ENCODE assay signal across 1 cellular context in the genomic region with DNA sequence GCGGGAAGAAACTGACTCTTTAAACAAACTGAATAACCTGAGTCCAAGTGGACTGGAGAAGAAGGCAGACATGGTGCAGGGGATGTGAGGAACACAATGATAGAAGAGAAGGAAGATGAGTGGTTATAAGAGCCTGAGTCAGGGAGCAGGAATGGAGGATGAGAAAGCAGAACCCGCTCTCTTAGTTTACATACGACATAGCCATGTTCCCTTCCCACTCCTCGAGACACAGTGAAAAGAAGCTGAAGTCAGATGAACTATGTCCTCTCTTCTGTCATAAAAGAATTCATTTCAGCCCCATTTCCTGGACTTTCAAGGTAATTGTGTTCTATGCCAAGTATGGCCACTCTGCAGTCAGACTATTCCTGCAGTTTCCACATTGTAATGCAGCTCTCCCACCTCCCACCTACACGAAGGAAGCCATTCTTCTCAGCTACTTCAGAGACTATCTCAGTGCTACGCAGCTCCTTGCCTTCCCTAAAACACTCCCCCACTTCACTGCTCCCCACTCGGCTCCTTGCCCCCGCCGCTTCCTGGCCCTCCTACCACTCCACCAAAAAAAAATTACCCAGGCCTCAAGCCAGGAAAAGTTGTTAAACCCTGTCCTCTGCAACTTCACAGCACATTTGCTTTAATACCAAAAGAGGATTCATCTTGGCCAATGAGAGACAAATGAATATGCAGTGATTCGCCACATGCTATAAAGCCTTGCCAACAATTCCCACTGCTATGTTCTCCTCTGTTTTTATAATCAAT.
TF ChIP-seq lines count a peak whose summit lies in the region.

No MANE protein-coding gene starts in this region.

TF ChIP-seq in GM23338, 12 proteins besides CTCF, POLR2A, EP300 and RAD21 (continued from another document):
- TF ChIP-seq, protein P1, sequence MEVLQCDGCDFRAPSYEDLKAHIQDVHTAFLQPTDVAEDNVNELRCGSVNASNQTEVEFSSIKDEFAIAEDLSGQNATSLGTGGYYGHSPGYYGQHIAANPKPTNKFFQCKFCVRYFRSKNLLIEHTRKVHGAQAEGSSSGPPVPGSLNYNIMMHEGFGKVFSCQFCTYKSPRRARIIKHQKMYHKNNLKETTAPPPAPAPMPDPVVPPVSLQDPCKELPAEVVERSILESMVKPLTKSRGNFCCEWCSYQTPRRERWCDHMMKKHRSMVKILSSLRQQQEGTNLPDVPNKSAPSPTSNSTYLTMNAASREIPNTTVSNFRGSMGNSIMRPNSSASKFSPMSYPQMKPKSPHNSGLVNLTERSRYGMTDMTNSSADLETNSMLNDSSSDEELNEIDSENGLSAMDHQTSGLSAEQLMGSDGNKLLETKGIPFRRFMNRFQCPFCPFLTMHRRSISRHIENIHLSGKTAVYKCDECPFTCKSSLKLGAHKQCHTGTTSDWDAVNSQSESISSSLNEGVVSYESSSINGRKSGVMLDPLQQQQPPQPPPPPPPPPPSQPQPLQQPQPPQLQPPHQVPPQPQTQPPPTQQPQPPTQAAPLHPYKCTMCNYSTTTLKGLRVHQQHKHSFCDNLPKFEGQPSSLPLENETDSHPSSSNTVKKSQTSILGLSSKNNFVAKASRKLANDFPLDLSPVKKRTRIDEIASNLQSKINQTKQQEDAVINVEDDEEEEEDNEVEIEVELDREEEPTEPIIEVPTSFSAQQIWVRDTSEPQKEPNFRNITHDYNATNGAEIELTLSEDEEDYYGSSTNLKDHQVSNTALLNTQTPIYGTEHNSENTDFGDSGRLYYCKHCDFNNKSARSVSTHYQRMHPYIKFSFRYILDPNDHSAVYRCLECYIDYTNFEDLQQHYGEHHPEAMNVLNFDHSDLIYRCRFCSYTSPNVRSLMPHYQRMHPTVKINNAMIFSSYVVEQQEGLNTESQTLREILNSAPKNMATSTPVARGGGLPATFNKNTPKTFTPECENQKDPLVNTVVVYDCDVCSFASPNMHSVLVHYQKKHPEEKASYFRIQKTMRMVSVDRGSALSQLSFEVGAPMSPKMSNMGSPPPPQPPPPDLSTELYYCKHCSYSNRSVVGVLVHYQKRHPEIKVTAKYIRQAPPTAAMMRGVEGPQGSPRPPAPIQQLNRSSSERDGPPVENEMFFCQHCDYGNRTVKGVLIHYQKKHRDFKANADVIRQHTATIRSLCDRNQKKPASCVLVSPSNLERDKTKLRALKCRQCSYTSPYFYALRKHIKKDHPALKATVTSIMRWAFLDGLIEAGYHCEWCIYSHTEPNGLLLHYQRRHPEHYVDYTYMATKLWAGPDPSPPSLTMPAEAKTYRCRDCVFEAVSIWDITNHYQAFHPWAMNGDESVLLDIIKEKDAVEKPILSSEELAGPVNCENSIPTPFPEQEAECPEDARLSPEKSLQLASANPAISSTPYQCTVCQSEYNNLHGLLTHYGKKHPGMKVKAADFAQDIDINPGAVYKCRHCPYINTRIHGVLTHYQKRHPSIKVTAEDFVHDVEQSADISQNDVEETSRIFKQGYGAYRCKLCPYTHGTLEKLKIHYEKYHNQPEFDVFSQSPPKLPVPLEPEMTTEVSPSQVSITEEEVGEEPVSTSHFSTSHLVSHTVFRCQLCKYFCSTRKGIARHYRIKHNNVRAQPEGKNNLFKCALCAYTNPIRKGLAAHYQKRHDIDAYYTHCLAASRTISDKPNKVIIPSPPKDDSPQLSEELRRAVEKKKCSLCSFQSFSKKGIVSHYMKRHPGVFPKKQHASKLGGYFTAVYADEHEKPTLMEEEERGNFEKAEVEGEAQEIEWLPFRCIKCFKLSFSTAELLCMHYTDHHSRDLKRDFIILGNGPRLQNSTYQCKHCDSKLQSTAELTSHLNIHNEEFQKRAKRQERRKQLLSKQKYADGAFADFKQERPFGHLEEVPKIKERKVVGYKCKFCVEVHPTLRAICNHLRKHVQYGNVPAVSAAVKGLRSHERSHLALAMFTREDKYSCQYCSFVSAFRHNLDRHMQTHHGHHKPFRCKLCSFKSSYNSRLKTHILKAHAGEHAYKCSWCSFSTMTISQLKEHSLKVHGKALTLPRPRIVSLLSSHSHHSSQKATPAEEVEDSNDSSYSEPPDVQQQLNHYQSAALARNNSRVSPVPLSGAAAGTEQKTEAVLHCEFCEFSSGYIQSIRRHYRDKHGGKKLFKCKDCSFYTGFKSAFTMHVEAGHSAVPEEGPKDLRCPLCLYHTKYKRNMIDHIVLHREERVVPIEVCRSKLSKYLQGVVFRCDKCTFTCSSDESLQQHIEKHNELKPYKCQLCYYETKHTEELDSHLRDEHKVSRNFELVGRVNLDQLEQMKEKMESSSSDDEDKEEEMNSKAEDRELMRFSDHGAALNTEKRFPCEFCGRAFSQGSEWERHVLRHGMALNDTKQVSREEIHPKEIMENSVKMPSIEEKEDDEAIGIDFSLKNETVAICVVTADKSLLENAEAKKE (CRISPR knock-in tag; IDR thresholded peaks at IDR 0.05) = no peak
- TF ChIP-seq NANOG (IDR thresholded peaks at IDR 0.05; ENCODE audit: borderline replicate concordance) (no peak), ZNF331 (CRISPR knock-in tag; IDR thresholded peaks at IDR 0.05; ENCODE audit: low read depth) (no peak), JUNB (IDR thresholded peaks at IDR 0.05; ENCODE audit: unreplicated experiment) (no peak), STAT1 (IDR thresholded peaks at IDR 0.05; ENCODE audit: unreplicated experiment) (no peak), EZH2 (IDR thresholded peaks at IDR 0.05; ENCODE audit: low read depth, unreplicated experiment) (no peak), CREB1 (CRISPR knock-in tag; IDR thresholded peaks at IDR 0.05; ENCODE audit: low read depth) (no peak), POLR2AphosphoS5 (IDR thresholded peaks at IDR 0.05; ENCODE audit: low read depth) (no peak)
- TF ChIP-seq, protein P2, sequence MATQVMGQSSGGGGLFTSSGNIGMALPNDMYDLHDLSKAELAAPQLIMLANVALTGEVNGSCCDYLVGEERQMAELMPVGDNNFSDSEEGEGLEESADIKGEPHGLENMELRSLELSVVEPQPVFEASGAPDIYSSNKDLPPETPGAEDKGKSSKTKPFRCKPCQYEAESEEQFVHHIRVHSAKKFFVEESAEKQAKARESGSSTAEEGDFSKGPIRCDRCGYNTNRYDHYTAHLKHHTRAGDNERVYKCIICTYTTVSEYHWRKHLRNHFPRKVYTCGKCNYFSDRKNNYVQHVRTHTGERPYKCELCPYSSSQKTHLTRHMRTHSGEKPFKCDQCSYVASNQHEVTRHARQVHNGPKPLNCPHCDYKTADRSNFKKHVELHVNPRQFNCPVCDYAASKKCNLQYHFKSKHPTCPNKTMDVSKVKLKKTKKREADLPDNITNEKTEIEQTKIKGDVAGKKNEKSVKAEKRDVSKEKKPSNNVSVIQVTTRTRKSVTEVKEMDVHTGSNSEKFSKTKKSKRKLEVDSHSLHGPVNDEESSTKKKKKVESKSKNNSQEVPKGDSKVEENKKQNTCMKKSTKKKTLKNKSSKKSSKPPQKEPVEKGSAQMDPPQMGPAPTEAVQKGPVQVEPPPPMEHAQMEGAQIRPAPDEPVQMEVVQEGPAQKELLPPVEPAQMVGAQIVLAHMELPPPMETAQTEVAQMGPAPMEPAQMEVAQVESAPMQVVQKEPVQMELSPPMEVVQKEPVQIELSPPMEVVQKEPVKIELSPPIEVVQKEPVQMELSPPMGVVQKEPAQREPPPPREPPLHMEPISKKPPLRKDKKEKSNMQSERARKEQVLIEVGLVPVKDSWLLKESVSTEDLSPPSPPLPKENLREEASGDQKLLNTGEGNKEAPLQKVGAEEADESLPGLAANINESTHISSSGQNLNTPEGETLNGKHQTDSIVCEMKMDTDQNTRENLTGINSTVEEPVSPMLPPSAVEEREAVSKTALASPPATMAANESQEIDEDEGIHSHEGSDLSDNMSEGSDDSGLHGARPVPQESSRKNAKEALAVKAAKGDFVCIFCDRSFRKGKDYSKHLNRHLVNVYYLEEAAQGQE (IDR thresholded peaks at IDR 0.05; ENCODE audit: unreplicated experiment) = no peak
TF ChIP-seq in GM23338: peak in this region for 0.
